ENCODE assay signal across 1 cellular context in the genomic region with DNA sequence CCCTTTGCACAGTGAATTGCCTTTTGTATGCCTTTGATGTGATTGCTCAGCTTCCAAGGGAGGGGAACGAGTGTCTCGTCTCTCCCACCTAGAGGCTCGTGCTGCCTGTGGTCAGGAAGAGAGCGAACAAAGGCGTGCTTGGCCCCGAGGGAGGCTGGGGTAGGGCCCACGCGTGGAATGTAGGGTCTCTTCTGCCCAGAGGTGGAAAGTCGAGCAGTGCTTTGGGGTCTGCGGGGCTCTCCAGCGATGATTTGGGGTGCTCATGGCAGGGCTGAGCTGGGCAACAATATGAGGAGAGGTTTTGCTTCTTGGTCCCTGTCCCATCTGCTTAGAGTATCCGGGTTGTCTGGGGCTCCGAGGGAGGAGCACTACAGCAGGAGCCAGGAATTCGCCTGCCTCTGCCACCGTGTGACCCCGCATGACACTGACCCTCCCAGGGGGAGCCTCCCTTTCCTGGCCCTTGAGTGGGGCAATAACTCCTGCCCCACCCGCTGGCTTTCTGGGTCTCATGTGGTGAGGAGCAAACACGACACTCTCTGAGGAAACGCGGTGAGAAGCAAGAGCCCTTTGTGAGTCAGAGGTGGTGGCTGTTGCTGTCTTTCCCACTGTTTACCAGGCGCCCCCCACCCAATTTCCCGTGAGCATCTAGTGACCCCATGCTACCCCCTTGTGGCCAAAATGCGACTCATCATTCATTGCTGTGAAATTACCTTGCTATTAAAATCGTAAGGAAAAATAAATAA.
A peak's percentile ranks its signal among the peaks of the same experiment; 100 is the strongest.
TF ChIP-seq lines count a peak whose summit lies in the region.

No MANE protein-coding gene starts in this region.

TF ChIP-seq in HepG2, 621 proteins besides CTCF, POLR2A, EP300 and RAD21 (continued from another document and continues in another):
- TF ChIP-seq ZNF512B (CRISPR knock-in tag; IDR thresholded peaks at IDR 0.05; ENCODE audit: borderline replicate concordance) (peak; percentile 86), ZNF331 (CRISPR knock-in tag; IDR thresholded peaks at IDR 0.05) (peak; percentile 37; the same call in 1 of the 2 replicates), REPIN1 (CRISPR knock-in tag; IDR thresholded peaks at IDR 0.05; ENCODE audit: borderline replicate concordance, low read depth) (0 out of 2 replicates have a peak, but pooled peaks have one; percentile 34), NKX3-1 (CRISPR knock-in tag; IDR thresholded peaks at IDR 0.05) (peak; percentile 65; the same call in 1 of the 2 replicates), ZSCAN25 (CRISPR knock-in tag; IDR thresholded peaks at IDR 0.05) (peak; percentile 64; the same call in 1 of the 2 replicates), SKI (IDR thresholded peaks at IDR 0.05; ENCODE audit: partially characterized antibody) (peak; percentile 42), MYPOP (CRISPR knock-in tag; IDR thresholded peaks at IDR 0.05) (peak; percentile 44), BRCA1 (CRISPR knock-in tag; IDR thresholded peaks at IDR 0.05) (no peak), ZNF124 (CRISPR knock-in tag; IDR thresholded peaks at IDR 0.05) (no peak), ZNF761 (CRISPR knock-in tag; conservative IDR thresholded peaks at IDR 0.05) (no peak), ZNF17 (CRISPR knock-in tag; IDR thresholded peaks at IDR 0.05) (no peak), JUND (CRISPR knock-in tag; IDR thresholded peaks at IDR 0.05) (no peak), ARID5B (CRISPR knock-in tag; IDR thresholded peaks at IDR 0.05) (peak; percentile 87), ZNF207 (IDR thresholded peaks at IDR 0.05; ENCODE audit: borderline replicate concordance) (no peak), GATAD2A (CRISPR knock-in tag; IDR thresholded peaks at IDR 0.05) (peak; percentile 84), FOXA1 (IDR thresholded peaks at IDR 0.05) (no peak), FOXA1 (CRISPR knock-in tag; IDR thresholded peaks at IDR 0.05) (peak; percentile 82), SAP130 (CRISPR knock-in tag; IDR thresholded peaks at IDR 0.05; ENCODE audit: low read depth) (peak; percentile 47), ZBTB20 (CRISPR knock-in tag; IDR thresholded peaks at IDR 0.05; ENCODE audit: borderline replicate concordance, low read depth) (peak; percentile 36; the same call in 1 of the 2 replicates), SMYD3 (CRISPR knock-in tag; IDR thresholded peaks at IDR 0.05) (peak; percentile 19; the same call in 1 of the 2 replicates), ZSCAN21 (CRISPR knock-in tag; IDR thresholded peaks at IDR 0.05; ENCODE audit: borderline replicate concordance) (peak; percentile 12; the same call in 1 of the 2 replicates), ZNF282 (IDR thresholded peaks at IDR 0.05; ENCODE audit: partially characterized antibody) (no peak), RXRA (CRISPR knock-in tag; IDR thresholded peaks at IDR 0.05) (peak; percentile 98), HNF1B (CRISPR knock-in tag; IDR thresholded peaks at IDR 0.05) (peak; percentile 58), RXRB (CRISPR knock-in tag; IDR thresholded peaks at IDR 0.05; ENCODE audit: borderline replicate concordance) (peak; percentile 91)
- TF ChIP-seq, protein P1, sequence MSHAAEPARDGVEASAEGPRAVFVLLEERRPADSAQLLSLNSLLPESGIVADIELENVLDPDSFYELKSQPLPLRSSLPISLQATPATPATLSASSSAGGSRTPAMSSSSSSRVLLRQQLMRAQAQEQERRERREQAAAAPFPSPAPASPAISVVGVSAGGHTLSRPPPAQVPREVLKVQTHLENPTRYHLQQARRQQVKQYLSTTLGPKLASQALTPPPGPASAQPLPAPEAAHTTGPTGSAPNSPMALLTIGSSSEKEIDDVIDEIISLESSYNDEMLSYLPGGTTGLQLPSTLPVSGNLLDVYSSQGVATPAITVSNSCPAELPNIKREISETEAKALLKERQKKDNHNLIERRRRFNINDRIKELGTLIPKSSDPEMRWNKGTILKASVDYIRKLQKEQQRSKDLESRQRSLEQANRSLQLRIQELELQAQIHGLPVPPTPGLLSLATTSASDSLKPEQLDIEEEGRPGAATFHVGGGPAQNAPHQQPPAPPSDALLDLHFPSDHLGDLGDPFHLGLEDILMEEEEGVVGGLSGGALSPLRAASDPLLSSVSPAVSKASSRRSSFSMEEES (CRISPR knock-in tag; IDR thresholded peaks at IDR 0.05), result peak; percentile 49; the same call in 1 of the 2 replicates
- TF ChIP-seq, protein P2, sequence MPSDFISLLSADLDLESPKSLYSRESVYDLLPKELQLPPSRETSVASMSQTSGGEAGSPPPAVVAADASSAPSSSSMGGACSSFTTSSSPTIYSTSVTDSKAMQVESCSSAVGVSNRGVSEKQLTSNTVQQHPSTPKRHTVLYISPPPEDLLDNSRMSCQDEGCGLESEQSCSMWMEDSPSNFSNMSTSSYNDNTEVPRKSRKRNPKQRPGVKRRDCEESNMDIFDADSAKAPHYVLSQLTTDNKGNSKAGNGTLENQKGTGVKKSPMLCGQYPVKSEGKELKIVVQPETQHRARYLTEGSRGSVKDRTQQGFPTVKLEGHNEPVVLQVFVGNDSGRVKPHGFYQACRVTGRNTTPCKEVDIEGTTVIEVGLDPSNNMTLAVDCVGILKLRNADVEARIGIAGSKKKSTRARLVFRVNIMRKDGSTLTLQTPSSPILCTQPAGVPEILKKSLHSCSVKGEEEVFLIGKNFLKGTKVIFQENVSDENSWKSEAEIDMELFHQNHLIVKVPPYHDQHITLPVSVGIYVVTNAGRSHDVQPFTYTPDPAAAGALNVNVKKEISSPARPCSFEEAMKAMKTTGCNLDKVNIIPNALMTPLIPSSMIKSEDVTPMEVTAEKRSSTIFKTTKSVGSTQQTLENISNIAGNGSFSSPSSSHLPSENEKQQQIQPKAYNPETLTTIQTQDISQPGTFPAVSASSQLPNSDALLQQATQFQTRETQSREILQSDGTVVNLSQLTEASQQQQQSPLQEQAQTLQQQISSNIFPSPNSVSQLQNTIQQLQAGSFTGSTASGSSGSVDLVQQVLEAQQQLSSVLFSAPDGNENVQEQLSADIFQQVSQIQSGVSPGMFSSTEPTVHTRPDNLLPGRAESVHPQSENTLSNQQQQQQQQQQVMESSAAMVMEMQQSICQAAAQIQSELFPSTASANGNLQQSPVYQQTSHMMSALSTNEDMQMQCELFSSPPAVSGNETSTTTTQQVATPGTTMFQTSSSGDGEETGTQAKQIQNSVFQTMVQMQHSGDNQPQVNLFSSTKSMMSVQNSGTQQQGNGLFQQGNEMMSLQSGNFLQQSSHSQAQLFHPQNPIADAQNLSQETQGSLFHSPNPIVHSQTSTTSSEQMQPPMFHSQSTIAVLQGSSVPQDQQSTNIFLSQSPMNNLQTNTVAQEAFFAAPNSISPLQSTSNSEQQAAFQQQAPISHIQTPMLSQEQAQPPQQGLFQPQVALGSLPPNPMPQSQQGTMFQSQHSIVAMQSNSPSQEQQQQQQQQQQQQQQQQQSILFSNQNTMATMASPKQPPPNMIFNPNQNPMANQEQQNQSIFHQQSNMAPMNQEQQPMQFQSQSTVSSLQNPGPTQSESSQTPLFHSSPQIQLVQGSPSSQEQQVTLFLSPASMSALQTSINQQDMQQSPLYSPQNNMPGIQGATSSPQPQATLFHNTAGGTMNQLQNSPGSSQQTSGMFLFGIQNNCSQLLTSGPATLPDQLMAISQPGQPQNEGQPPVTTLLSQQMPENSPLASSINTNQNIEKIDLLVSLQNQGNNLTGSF (CRISPR knock-in tag; IDR thresholded peaks at IDR 0.05), result peak; percentile 67; the same call in 1 of the 2 replicates
- TF ChIP-seq, protein P3, sequence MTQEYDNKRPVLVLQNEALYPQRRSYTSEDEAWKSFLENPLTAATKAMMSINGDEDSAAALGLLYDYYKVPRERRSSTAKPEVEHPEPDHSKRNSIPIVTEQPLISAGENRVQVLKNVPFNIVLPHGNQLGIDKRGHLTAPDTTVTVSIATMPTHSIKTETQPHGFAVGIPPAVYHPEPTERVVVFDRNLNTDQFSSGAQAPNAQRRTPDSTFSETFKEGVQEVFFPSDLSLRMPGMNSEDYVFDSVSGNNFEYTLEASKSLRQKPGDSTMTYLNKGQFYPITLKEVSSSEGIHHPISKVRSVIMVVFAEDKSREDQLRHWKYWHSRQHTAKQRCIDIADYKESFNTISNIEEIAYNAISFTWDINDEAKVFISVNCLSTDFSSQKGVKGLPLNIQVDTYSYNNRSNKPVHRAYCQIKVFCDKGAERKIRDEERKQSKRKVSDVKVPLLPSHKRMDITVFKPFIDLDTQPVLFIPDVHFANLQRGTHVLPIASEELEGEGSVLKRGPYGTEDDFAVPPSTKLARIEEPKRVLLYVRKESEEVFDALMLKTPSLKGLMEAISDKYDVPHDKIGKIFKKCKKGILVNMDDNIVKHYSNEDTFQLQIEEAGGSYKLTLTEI (CRISPR knock-in tag; conservative IDR thresholded peaks at IDR 0.05), result no peak
- TF ChIP-seq, protein P4, sequence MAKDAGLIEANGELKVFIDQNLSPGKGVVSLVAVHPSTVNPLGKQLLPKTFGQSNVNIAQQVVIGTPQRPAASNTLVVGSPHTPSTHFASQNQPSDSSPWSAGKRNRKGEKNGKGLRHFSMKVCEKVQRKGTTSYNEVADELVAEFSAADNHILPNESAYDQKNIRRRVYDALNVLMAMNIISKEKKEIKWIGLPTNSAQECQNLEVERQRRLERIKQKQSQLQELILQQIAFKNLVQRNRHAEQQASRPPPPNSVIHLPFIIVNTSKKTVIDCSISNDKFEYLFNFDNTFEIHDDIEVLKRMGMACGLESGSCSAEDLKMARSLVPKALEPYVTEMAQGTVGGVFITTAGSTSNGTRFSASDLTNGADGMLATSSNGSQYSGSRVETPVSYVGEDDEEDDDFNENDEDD (CRISPR knock-in tag; IDR thresholded peaks at IDR 0.05; ENCODE audit: borderline replicate concordance), result peak; percentile 28; the same call in 1 of the 2 replicates
- TF ChIP-seq, protein P5, sequence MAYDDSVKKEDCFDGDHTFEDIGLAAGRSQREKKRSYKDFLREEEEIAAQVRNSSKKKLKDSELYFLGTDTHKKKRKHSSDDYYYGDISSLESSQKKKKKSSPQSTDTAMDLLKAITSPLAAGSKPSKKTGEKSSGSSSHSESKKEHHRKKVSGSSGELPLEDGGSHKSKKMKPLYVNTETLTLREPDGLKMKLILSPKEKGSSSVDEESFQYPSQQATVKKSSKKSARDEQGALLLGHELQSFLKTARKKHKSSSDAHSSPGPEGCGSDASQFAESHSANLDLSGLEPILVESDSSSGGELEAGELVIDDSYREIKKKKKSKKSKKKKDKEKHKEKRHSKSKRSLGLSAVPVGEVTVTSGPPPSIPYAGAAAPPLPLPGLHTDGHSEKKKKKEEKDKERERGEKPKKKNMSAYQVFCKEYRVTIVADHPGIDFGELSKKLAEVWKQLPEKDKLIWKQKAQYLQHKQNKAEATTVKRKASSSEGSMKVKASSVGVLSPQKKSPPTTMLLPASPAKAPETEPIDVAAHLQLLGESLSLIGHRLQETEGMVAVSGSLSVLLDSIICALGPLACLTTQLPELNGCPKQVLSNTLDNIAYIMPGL (CRISPR knock-in tag; IDR thresholded peaks at IDR 0.05; ENCODE audit: borderline replicate concordance in 1 of 2, low read depth in 1 of 2), result peak in 1 of 2 experiments; percentile 77; a peak in 1 of 4 replicates
